ENCODE assay signal across 16 cellular contexts in the genomic region with DNA sequence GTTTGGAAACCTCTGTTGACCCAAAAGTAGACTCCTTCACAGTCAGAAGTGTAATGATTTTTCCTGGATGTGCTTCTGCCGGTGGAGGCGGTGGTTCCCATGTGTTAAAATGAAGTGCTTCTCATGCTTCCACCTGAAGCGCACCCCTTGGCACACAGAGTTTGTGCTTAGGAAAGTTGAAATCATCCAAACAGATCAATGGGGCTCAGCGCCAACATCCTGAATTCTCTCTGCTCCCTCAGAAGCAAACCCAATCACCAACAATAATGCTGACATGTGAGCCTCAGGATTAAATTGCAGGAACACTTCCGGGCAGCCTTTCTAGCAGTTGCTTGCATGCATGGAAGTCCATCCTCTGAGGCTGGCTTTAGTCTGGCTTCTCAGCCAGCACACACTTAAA.
DNase-seq lines count a peak whose midpoint lies in the region; ATAC-seq, FAIRE-seq and TF ChIP-seq lines count a peak whose summit lies in the region.
"Had no signal": no experiment of that assay in that cellular context is flagged by ENCODE, and none has a peak within 500 bp of the region (broad histone marks: within the 10 kb centered on the region; RNA-seq: fewer than 3 reads in every experiment).

No MANE protein-coding gene starts in this region.

- H3K4me1 ChIP-seq in right lobe of liver: peaks cover 0 to 7% (median 0%) of the 10 kb centered on the region in 4 donors

- no peak overlapping the region for H3K4me3 ChIP-seq in right lobe of liver

- intact Hi-C loops in right lobe of liver (cut with DNase I): no loop called here

- FAIRE-seq in H54 (lab: Jason Lieb, UNC): no peak

- H3K9me3 ChIP-seq in right lobe of liver: no peaks in the 10 kb centered on the region

- TF ChIP-seq POLR2A in right lobe of liver (IDR thresholded peaks at IDR 0.05) (no peak), H54 (IDR thresholded peaks at IDR 0.05; ENCODE audit: low read depth, low read length) (no peak)

- no peaks in the 10 kb centered on the region for H3K27me3 ChIP-seq in right lobe of liver

- H3K36me3 ChIP-seq in right lobe of liver: no peaks in the 10 kb centered on the region

- peak; percentile 57 for DNase-seq in NCI-H1092 (lab: John Stamatoyannopoulos, UW)
- DNase-seq in NCI-H2029 treated with DMSO at 0.1 percent for 48 hours (lab: John Stamatoyannopoulos, UW): peak; percentile 30
- peak; percentile 6 for DNase-seq in NCI-H69 (lab: John Stamatoyannopoulos, UW)
- peak; percentile 67 to 78 (median 70) for DNase-seq in right lobe of liver
- no peak for DNase-seq in stimulated activated CD4-positive, alpha-beta T cell treated with anti-CD3 and anti-CD28 coated beads, Interleukin-15, amount 100 ng/mL, for 24 hours
- DNase-seq in NCI-H1105 (lab: John Stamatoyannopoulos, UW): no peak
- DNase-seq in H54 (ENCODE audit: insufficient read length, low spot score): no peak
- DNase-seq: CD4-positive, alpha-beta T cell; DND-41; GF-D8; GOT3; HFFc6; KG1; NCI-H1048; NCI-H187; NCI-H774 had no signal

- WGBS in right lobe of liver (ENCODE audit: insufficient coverage, low coverage, low lambda C conversion rate, missing lambda C conversion rate): 9% methylated on average over 5 of the region's 5 CpGs

- H3K27ac ChIP-seq in right lobe of liver: no peak overlapping the region

- TF ChIP-seq CTCF in right lobe of liver (IDR thresholded peaks at IDR 0.05): no peak

- peak; percentile 84 to 97 (median 88) for ATAC-seq in right lobe of liver

Comparison
In these comparisons a context has a peak if more than half of its experiments do, and no peak if none do; other contexts are left out.
1. DNase-seq: peak in NCI-H1092 (single experiment), NCI-H2029 treated with DMSO at 0.1 percent for 48 hours (single experiment), NCI-H69 (single experiment) and right lobe of liver (3 of 3); none in stimulated activated CD4-positive, alpha-beta T cell treated with anti-CD3 and anti-CD28 coated beads, Interleukin-15, amount 100 ng/mL, for 24 hours (single experiment), NCI-H1105 (single experiment) and H54 (single experiment).